ENCODE assay signal across 1 cellular context in the genomic region with DNA sequence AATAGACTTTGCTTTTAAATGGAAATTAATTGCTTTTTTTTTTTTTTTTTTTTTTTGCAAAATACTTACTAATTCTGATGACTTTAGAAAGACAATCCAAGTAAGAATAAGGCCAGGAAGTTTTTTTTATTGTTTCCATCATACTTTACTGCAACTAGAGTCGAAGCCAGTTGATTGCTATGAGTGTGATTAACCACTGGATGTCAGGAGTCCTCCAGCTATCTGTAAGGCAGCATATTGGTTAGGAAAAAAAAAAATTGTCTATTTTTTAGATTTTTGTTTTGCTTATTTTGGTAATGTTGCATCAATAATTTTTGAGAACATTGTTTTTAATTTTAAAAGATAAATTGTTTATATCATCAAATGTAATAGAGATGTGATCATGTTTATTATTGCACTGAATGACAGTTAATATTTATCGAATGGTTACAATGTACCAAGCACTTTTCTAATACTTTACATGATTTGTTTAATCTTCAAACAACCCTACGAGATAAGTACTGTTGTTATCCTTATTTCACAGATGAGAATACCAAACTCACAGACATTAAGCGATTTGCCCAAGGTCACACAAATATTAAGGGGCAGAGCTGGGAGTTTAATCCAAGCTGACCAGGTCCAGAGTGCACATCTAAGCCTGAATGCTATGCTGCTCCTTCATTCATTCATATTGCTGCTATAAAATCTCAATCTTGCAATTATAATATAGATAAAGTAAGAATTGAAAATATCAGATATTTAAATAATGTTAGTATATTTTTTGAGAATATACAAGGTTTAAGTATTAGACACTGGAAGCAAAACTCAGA.
TF ChIP-seq lines count a peak whose summit lies in the region.

No MANE protein-coding gene starts in this region.

TF ChIP-seq in WTC11, 78 proteins besides CTCF, POLR2A, EP300 and RAD21 (continued from another document):
- TF ChIP-seq, protein P1, sequence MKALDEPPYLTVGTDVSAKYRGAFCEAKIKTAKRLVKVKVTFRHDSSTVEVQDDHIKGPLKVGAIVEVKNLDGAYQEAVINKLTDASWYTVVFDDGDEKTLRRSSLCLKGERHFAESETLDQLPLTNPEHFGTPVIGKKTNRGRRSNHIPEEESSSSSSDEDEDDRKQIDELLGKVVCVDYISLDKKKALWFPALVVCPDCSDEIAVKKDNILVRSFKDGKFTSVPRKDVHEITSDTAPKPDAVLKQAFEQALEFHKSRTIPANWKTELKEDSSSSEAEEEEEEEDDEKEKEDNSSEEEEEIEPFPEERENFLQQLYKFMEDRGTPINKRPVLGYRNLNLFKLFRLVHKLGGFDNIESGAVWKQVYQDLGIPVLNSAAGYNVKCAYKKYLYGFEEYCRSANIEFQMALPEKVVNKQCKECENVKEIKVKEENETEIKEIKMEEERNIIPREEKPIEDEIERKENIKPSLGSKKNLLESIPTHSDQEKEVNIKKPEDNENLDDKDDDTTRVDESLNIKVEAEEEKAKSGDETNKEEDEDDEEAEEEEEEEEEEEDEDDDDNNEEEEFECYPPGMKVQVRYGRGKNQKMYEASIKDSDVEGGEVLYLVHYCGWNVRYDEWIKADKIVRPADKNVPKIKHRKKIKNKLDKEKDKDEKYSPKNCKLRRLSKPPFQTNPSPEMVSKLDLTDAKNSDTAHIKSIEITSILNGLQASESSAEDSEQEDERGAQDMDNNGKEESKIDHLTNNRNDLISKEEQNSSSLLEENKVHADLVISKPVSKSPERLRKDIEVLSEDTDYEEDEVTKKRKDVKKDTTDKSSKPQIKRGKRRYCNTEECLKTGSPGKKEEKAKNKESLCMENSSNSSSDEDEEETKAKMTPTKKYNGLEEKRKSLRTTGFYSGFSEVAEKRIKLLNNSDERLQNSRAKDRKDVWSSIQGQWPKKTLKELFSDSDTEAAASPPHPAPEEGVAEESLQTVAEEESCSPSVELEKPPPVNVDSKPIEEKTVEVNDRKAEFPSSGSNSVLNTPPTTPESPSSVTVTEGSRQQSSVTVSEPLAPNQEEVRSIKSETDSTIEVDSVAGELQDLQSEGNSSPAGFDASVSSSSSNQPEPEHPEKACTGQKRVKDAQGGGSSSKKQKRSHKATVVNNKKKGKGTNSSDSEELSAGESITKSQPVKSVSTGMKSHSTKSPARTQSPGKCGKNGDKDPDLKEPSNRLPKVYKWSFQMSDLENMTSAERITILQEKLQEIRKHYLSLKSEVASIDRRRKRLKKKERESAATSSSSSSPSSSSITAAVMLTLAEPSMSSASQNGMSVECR (CRISPR knock-in tag; IDR thresholded peaks at IDR 0.05; ENCODE audit: borderline replicate concordance): no peak
- no peak for TF ChIP-seq ZNF671 (CRISPR knock-in tag; IDR thresholded peaks at IDR 0.05)
